ENCODE assay signal across 15 cellular contexts in the genomic region with DNA sequence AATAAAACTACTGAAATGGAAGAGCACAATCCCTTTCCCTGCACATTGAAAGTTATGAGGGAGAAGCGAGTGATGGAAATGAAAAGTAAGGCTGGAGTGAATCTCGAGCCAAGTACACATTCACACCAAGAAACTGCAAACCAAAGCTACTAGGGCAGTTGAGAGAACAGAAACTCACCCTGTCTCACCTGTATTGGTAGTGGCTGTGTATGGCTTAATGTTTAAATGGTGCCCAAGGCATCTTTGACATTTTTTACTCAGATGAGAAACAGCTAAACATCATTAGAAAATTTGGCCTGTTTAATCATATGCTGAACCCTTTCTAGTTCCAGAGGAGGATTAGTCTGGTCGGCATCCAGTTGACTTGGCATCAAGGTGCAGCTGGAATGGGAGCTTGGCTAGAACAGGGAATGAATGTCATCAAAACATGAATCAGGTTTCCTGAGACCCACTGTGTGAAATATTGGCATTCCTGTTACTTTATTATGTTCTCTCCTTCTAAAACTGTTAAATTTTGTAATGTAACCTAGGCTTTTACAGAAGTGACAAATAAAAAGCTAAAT.
DNase-seq lines count a peak whose midpoint lies in the region; ATAC-seq, FAIRE-seq and TF ChIP-seq lines count a peak whose summit lies in the region.
"Had no signal": no experiment of that assay in that cellular context is flagged by ENCODE, and none has a peak within 500 bp of the region (broad histone marks: within the 10 kb centered on the region; RNA-seq: fewer than 3 reads in every experiment).

No MANE protein-coding gene starts in this region.

- DNase-seq in ELR (ENCODE audit: low read depth) (peak; percentile 9), SW 1271 (lab: John Stamatoyannopoulos, UW) (no peak), RCC 7860 (ENCODE audit: low spot score) (no peak), cortex of kidney (lab: John Stamatoyannopoulos, UW) (no peak), upper lobe of left lung (no peak)
- DNase-seq: activated CD8-positive, alpha-beta T cell treated with anti-CD3 and anti-CD28 coated beads for 36 hours; activated gamma-delta T cell; DND-41; glutamatergic neuron; kidney glomerular epithelial cell had no signal

- 67 to 74% methylated on average over 3 of the region's 3 CpGs for WGBS in upper lobe of left lung, 2 donors

- no peaks in the 10 kb centered on the region for H3K9me3 ChIP-seq in upper lobe of left lung
- H3K9me3 ChIP-seq: breast epithelium, vagina had no signal

- FAIRE-seq in RCC 7860 (lab: Jason Lieb, UNC): no peak

- TF ChIP-seq CTCF in upper lobe of left lung (IDR thresholded peaks at IDR 0.05): no peak

- TF ChIP-seq EP300 in upper lobe of left lung (IDR thresholded peaks at IDR 0.05): no peak

- ATAC-seq in GM19372 (IDR thresholded peaks at IDR 0.05; ENCODE audit: low read depth, unreplicated experiment): peak; percentile 54
- peak; percentile 66 for ATAC-seq in HG02678 (IDR thresholded peaks at IDR 0.05; ENCODE audit: unreplicated experiment)
- peak; percentile 55 for ATAC-seq in HG03565 (IDR thresholded peaks at IDR 0.05; ENCODE audit: unreplicated experiment)
- ATAC-seq in upper lobe of left lung (ENCODE audit: low FRiP score in 2 of 2): no peak
- ATAC-seq: activated CD8-positive, alpha-beta T cell treated with anti-CD3 and anti-CD28 coated beads for 36 hours had no signal

- H3K27me3 ChIP-seq in upper lobe of left lung: no peaks in the 10 kb centered on the region
- H3K27me3 ChIP-seq: breast epithelium, vagina had no signal

- no peaks in the 10 kb centered on the region for H3K36me3 ChIP-seq in upper lobe of left lung
- H3K36me3 ChIP-seq: breast epithelium, vagina had no signal

- no peaks in the 10 kb centered on the region for H3K4me1 ChIP-seq in upper lobe of left lung
- H3K4me1 ChIP-seq: breast epithelium, vagina had no signal

- H3K27ac ChIP-seq in upper lobe of left lung: no peak overlapping the region
- H3K27ac ChIP-seq: breast epithelium, vagina had no signal

- TF ChIP-seq POLR2A in upper lobe of left lung (IDR thresholded peaks at IDR 0.05): no peak

- H3K4me3 ChIP-seq in upper lobe of left lung: no peak overlapping the region
- H3K4me3 ChIP-seq: breast epithelium, vagina had no signal

Comparison
In these comparisons a context has a peak if more than half of its experiments do, and no peak if none do; other contexts are left out.
1. ATAC-seq: peak in GM19372 (single experiment), HG02678 (single experiment) and HG03565 (single experiment); none in upper lobe of left lung (0 of 2).